Comparison of ENCODE assay signal across 8 cellular contexts in genomic region chr2:65436169-65436824, GRCh38. TPM values are rescaled to one million over a fixed set of nuclear protein-coding genes. Genes with fewer than 3 reads are reported as not detected.
DNase-seq lines count a peak whose midpoint lies in the region; ATAC-seq and TF ChIP-seq lines count a peak whose summit lies in the region.

No MANE protein-coding gene starts in this region.

- no peak overlapping the region for H3K27ac ChIP-seq in CD4-positive, alpha-beta T cell (ENCODE audit: low read depth, low read length)
- peak overlapping the region; percentile 94 for H3K27ac ChIP-seq in endodermal cell (ENCODE audit: low read depth, low read length)

- H3K4me1 ChIP-seq in endodermal cell (ENCODE audit: control insufficient read depth, insufficient read depth, low read length): peaks cover 12% of the 10 kb centered on the region

- POLR2A ChIA-PET in CD4-positive, alpha-beta T cell (lab: Charles Lee): interaction anchor here (1.1 to 1.4 kb wide), 2 partner anchors 10 to 209 kb away, joined by 3 to 4 read pairs; partner anchors contain the start of gene ACTR2
- POLR2A ChIA-PET in activated CD4-positive, alpha-beta memory T cell treated with anti-CD3 and anti-CD28 coated beads, Interleukin-2, amount 10 ng/mL, durations not matched to agents 7 days and 5 days (lab: Charles Lee): interaction anchor here (1.0 to 4.3 kb wide), 7 partner anchors 53 to 209 kb away, joined by 4 to 14 read pairs (median 5); partner anchors contain the start of gene ACTR2

- no peaks in the 10 kb centered on the region for H3K9me3 Mint-ChIP-seq in CD4-positive, alpha-beta T cell
- H3K9me3 Mint-ChIP-seq in activated CD4-positive, alpha-beta memory T cell treated with anti-CD3 and anti-CD28 coated beads, Interleukin-2, amount 10 ng/mL, durations not matched to agents 7 days and 5 days: no peaks in the 10 kb centered on the region
- no peaks in the 10 kb centered on the region for H3K9me3 Mint-ChIP-seq in endodermal cell
- no peaks in the 10 kb centered on the region for H3K9me3 Mint-ChIP-seq in memory B cell

- 0% methylated on average over 15 to 65 of the region's 65 CpGs for WGBS in endodermal cell (ENCODE audit: insufficient coverage in 1 of 2, insufficient read length in 1 of 2), 2 experiments

- CTCF ChIA-PET in CD4-positive, alpha-beta T cell (lab: Charles Lee): no interaction called here
- CTCF ChIA-PET in activated CD4-positive, alpha-beta memory T cell treated with anti-CD3 and anti-CD28 coated beads, Interleukin-2, amount 10 ng/mL, durations not matched to agents 7 days and 5 days (lab: Charles Lee): no interaction called here

- intact Hi-C loops in CD4-positive, alpha-beta T cell (cut with DNase I, micrococcal nuclease): loop anchor here (2.0 to 10.0 kb wide), 3 partner anchors 135 to 1591 kb away; partner anchors contain the start of genes ACTR2 (in 1 of the 2) and UGP2 (in 1 of the 2)

- no peak for ATAC-seq in CD4-positive, alpha-beta T cell (ENCODE audit: poor library complexity)
- ATAC-seq in GM19324 (IDR thresholded peaks at IDR 0.05; ENCODE audit: low FRiP score, unreplicated experiment) (peak; percentile 34), HG03439 (IDR thresholded peaks at IDR 0.05; ENCODE audit: unreplicated experiment) (peak; percentile 40), memory B cell (ENCODE audit: low read depth) (peak; percentile 13)
- ATAC-seq in stimulated activated naive CD8-positive, alpha-beta T cell treated with anti-CD3 and anti-CD28 coated beads, Interleukin-15, Interleukin-2, amounts not matched to agents 100 U/mL and 50 U/mL, for 24 hours: no peak

- peak overlapping the region; percentile 84 for H3K9ac ChIP-seq in endodermal cell (ENCODE audit: extremely low read depth, low read length, poor library complexity, severe bottlenecking)

- H3K36me3 Mint-ChIP-seq in CD4-positive, alpha-beta T cell (ENCODE audit: low read depth): peaks cover 8% of the 10 kb centered on the region
- H3K36me3 Mint-ChIP-seq in activated CD4-positive, alpha-beta memory T cell treated with anti-CD3 and anti-CD28 coated beads, Interleukin-2, amount 10 ng/mL, durations not matched to agents 7 days and 5 days (ENCODE audit: low read depth): peaks cover 3% of the 10 kb centered on the region
- H3K36me3 Mint-ChIP-seq in endodermal cell (ENCODE audit: low read depth) (no peaks in the 10 kb centered on the region), memory B cell (no peaks in the 10 kb centered on the region)

- DNase-seq in CD4-positive, alpha-beta T cell: peak in 3 of 10 experiments; percentile 8 to 37 (median 8)
- DNase-seq in NCI-H526 (lab: John Stamatoyannopoulos, UW) (peak; percentile 42 to 84), endodermal cell (peak; percentile 87), memory B cell (ENCODE audit: low spot score in 2 of 2) (peak in 1 of 2 donors; percentile 45)
- peak; percentile 57 for DNase-seq in activated CD4-positive, alpha-beta memory T cell treated with anti-CD3 and anti-CD28 coated beads, Interleukin-2, amount 10 ng/mL, durations not matched to agents 7 days and 5 days
- DNase-seq in stimulated activated naive CD8-positive, alpha-beta T cell treated with anti-CD3 and anti-CD28 coated beads, Interleukin-15, Interleukin-2, amounts not matched to agents 100 U/mL and 50 U/mL, for 24 hours: peak; percentile 33

- TF ChIP-seq CTCF in CD4-positive, alpha-beta T cell (IDR thresholded peaks at IDR 0.05): no peak
- no peak for TF ChIP-seq CTCF in endodermal cell (conservative IDR thresholded peaks at IDR 0.05)

- H3K27me3 Mint-ChIP-seq in CD4-positive, alpha-beta T cell: peaks cover 68% of the 10 kb centered on the region
- peaks cover 54% of the 10 kb centered on the region for H3K27me3 Mint-ChIP-seq in activated CD4-positive, alpha-beta memory T cell treated with anti-CD3 and anti-CD28 coated beads, Interleukin-2, amount 10 ng/mL, durations not matched to agents 7 days and 5 days
- H3K27me3 Mint-ChIP-seq in endodermal cell (ENCODE audit: insufficient read depth): peaks cover 9% of the 10 kb centered on the region
- H3K27me3 Mint-ChIP-seq in memory B cell: peaks cover 25% of the 10 kb centered on the region

- H3K36me3 ChIP-seq in endodermal cell (ENCODE audit: control insufficient read depth, insufficient read depth, low read length): no peaks in the 10 kb centered on the region

- H3K9me3 ChIP-seq in CD4-positive, alpha-beta T cell (ENCODE audit: control insufficient read depth, low read length): no peaks in the 10 kb centered on the region
- H3K9me3 ChIP-seq in endodermal cell (ENCODE audit: control insufficient read depth, low read length): no peaks in the 10 kb centered on the region

- H3K4me3 Mint-ChIP-seq in CD4-positive, alpha-beta T cell: peak overlapping the region; percentile 90
- peak overlapping the region; percentile 95 for H3K4me3 Mint-ChIP-seq in activated CD4-positive, alpha-beta memory T cell treated with anti-CD3 and anti-CD28 coated beads, Interleukin-2, amount 10 ng/mL, durations not matched to agents 7 days and 5 days
- H3K4me3 Mint-ChIP-seq in endodermal cell: peak overlapping the region; percentile 77
- H3K4me3 Mint-ChIP-seq in memory B cell: peak overlapping the region; percentile 95

- no peak overlapping the region for H3K27ac Mint-ChIP-seq in CD4-positive, alpha-beta T cell
- H3K27ac Mint-ChIP-seq in activated CD4-positive, alpha-beta memory T cell treated with anti-CD3 and anti-CD28 coated beads, Interleukin-2, amount 10 ng/mL, durations not matched to agents 7 days and 5 days: peak overlapping the region; percentile 42
- peak overlapping the region; percentile 95 for H3K27ac Mint-ChIP-seq in endodermal cell
- peak overlapping the region; percentile 83 for H3K27ac Mint-ChIP-seq in memory B cell

- peaks cover 23% of the 10 kb centered on the region for H3K4me1 Mint-ChIP-seq in CD4-positive, alpha-beta T cell (ENCODE audit: low read depth)
- peaks cover 19% of the 10 kb centered on the region for H3K4me1 Mint-ChIP-seq in activated CD4-positive, alpha-beta memory T cell treated with anti-CD3 and anti-CD28 coated beads, Interleukin-2, amount 10 ng/mL, durations not matched to agents 7 days and 5 days
- peaks cover 37% of the 10 kb centered on the region for H3K4me1 Mint-ChIP-seq in endodermal cell
- peaks cover 24% of the 10 kb centered on the region for H3K4me1 Mint-ChIP-seq in memory B cell

- H3K4me3 ChIP-seq in endodermal cell (ENCODE audit: low read length): peak overlapping the region; percentile 87

- peaks cover 48% of the 10 kb centered on the region for H3K27me3 ChIP-seq in CD4-positive, alpha-beta T cell (ENCODE audit: control insufficient read depth, insufficient read depth, low read length)
- H3K27me3 ChIP-seq in endodermal cell (ENCODE audit: control insufficient read depth, insufficient read depth, low read length, poor library complexity, severe bottlenecking): no peaks in the 10 kb centered on the region

RNA-seq across cellular contexts. Expression of gene SPRED2, which starts 3.9 kb away (rescaled TPM):
- total RNA-seq in CD4-positive, alpha-beta T cell: 1 to 10 TPM; 2.5 to 2.8 TPM
- total RNA-seq in activated CD4-positive, alpha-beta memory T cell treated with anti-CD3 and anti-CD28 coated beads, Interleukin-2, amount 10 ng/mL, durations not matched to agents 7 days and 5 days: 10 to 100 TPM; 12.2 to 12.6 TPM
- total RNA-seq in endodermal cell: 10 to 100 TPM; 60.3 to 70.1 TPM
- 29.4 TPM for polyA plus RNA-seq in endodermal cell (2013, experiment 1 of 2)
- 27.9 TPM for polyA plus RNA-seq in endodermal cell (2013, experiment 2 of 2)

Comparison
In these comparisons a context has a peak if more than half of its experiments do, and no peak if none do; other contexts are left out.
1. ATAC-seq: peak in GM19324 (single experiment), HG03439 (single experiment) and memory B cell (single experiment); none in CD4-positive, alpha-beta T cell (single experiment) and stimulated activated naive CD8-positive, alpha-beta T cell treated with anti-CD3 and anti-CD28 coated beads, Interleukin-15, Interleukin-2, amounts not matched to agents 100 U/mL and 50 U/mL, for 24 hours (single experiment).
2. RNA of gene SPRED2, which starts 3.9 kb away (total RNA-seq): 60.3 to 70.1 TPM in endodermal cell; 12.2 to 12.6 TPM in activated CD4-positive, alpha-beta memory T cell treated with anti-CD3 and anti-CD28 coated beads, Interleukin-2, amount 10 ng/mL, durations not matched to agents 7 days and 5 days and 2.5 to 2.8 TPM in CD4-positive, alpha-beta T cell; every median in the first group is over 4 times any median in the second.
3. Peak in every context shown above with its lines, with median percentiles within 50 percentile points of each other: H3K4me3 Mint-ChIP-seq.